ENCODE assay signal across 2 cellular contexts in the genomic region with DNA sequence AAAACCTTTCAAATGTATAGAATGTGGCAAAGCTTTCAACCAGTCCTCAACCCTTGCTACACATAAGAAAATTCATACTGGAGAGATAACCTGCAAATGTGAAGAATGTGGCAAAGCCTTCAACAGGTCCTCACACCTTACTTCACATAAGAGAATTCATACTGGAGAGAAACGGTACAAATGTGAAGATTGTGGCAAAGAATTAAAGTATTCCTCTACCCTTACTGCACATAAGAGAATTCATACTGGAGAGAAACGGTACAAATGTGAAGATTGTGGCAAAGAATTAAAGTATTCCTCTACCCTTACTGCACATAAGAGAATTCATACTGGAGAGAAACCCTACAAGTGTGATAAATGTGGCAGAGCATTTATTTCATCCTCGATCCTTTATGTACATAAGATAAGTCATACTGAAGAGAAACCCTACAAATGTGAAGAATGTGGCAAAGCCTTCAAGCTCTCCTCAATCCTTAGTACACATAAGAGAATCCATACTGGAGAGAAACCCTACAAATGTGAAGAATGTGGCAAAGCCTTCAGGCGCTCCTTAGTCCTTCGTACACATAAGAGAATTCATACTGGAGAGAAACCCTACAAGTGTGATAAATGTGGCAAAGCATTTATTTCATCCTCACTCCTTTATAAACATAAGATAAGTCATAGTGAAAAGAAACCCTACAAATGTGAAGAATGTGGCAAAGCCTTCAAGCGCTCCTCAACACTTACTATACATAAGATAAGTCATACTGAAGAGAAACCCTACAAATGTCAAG.
A peak's percentile ranks its signal among the peaks of the same experiment; 100 is the strongest.
TF ChIP-seq lines count a peak whose summit lies in the region.

No MANE protein-coding gene starts in this region.

TF ChIP-seq in HCT116, 20 proteins besides CTCF, POLR2A, EP300 and RAD21:
- TF ChIP-seq ZNF274 (IDR thresholded peaks at IDR 0.05; ENCODE audit: low read depth, low read length): peak; percentile 83
TF ChIP-seq in HCT116: peak in this region for 1; not testable (repeated sequence) for 19.

TF ChIP-seq in GM12878, 131 proteins besides CTCF, POLR2A, EP300 and RAD21:
- TF ChIP-seq ZNF274 (IDR thresholded peaks at IDR 0.05; ENCODE audit: insufficient read depth, insufficient read length): peak; percentile 68
TF ChIP-seq in GM12878: peak in this region for 1; not testable (repeated sequence) for 130.
